ENCODE assay signal across 17 cellular contexts in the genomic region with DNA sequence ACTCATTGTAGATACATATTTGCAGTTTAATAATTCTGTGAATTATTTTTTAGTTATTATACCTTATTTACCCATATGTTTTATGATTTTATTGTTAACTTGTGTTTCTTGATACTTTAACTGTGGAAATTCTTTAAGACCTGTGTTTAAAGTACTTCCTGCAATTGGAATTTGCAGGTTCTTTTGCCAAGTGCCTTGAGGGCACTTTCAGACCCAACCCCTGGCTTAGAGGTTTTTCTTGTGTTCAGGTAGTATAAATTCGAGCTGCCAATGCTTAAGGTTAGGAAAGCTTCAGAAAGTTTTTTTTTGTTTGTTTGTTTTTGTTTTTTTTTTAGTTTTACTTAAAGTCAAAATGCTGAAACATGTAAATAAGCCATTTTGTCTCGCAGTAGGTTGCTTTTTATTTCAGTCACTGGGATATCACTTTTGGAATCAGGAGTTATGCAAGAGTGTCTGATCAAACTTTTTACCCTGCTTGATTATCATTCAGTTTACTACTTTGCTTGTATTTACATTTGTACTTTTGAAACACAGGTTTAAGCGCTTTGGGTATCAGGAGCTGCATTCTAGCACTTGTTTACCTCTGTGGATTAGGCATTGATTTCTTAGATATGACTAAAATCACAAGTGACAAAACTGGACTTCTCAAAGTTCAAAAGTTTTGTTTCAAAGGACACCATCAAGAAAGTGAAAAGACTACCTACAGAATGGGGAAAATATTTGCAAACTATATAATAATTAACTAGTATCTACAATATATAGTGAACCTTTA. TPM values are rescaled to one million over a fixed set of nuclear protein-coding genes. Genes with fewer than 3 reads are reported as not detected.
DNase-seq lines count a peak whose midpoint lies in the region; ATAC-seq, FAIRE-seq and TF ChIP-seq lines count a peak whose summit lies in the region.
"Had no signal": no experiment of that assay in that cellular context is flagged by ENCODE, and none has a peak within 500 bp of the region (broad histone marks: within the 10 kb centered on the region; RNA-seq: fewer than 3 reads in every experiment).

No MANE protein-coding gene starts in this region.

- H3K27me3 ChIP-seq in HepG2 (ENCODE audit: control insufficient read depth in 1 of 2, insufficient read depth in 2 of 2, low read length in 2 of 2) = no peaks in the 10 kb centered on the region
- H3K27me3 ChIP-seq: BLaER1 treated with 17β-estradiol and CSF1 and Interleukin-3, amounts not matched to agents 10 nM and 100 nM had no signal

- intact Hi-C loops in HepG2 (cut with micrococcal nuclease; ENCODE audit: unreplicated experiment) = no loop called here

- BruUV-seq in HepG2 (replicated peaks; lab: Mats Ljungman, UMichigan) = no TSS peak

- peak in 1 of 2 experiments; percentile 95; a peak in 2 of 4 replicates for TF ChIP-seq EP300 in HepG2 (IDR thresholded peaks at IDR 0.05; ENCODE audit: low read depth in 2 of 2, low read length in 2 of 2)
- no peak for TF ChIP-seq EP300 in HepG2 (CRISPR knock-in tag; IDR thresholded peaks at IDR 0.05; ENCODE audit: borderline replicate concordance)

- DNase-seq in HuH-7 (ENCODE audit: low spot score) = peak; percentile 5
- peak; percentile 9 for DNase-seq in epithelial cell of esophagus (ENCODE audit: low read depth)
- DNase-seq in HepG2 (ENCODE audit: low spot score) = peak; percentile 73
- DNase-seq in kidney tubule cell (ENCODE audit: low spot score) = no peak
- DNase-seq in iPS-NIHi11 (ENCODE audit: low spot score) = no peak
- no peak for DNase-seq in NCI-H345 (lab: John Stamatoyannopoulos, UW)
- DNase-seq in NCI-H187 treated with DMSO at 0.1 percent for 48 hours (lab: John Stamatoyannopoulos, UW) = no peak
- DNase-seq: ACHN; CD4-positive, CD25-positive, alpha-beta regulatory T cell; DMS 273 treated with DMSO at 0.1 percent for 48 hours; H7 had no signal

- TF ChIP-seq RAD21 in HepG2 (CRISPR knock-in tag; IDR thresholded peaks at IDR 0.05) = no peak

- no peaks in the 10 kb centered on the region for H3K36me3 ChIP-seq in HepG2 (replicated peaks in 1 of 2; ENCODE audit: control insufficient read depth in 1 of 2, insufficient read depth in 2 of 2, low read length in 2 of 2)
- H3K36me3 ChIP-seq: BLaER1 treated with 17β-estradiol and CSF1 and Interleukin-3, amounts not matched to agents 10 nM and 100 nM had no signal

- POLR2A ChIA-PET in HepG2 (lab: Yijun Ruan, JAX) = interaction anchor here (1.0 to 1.8 kb wide), 3 partner anchors 113 to 119 kb away, joined by 3 to 6 read pairs (median 4); no protein-coding TSS in a partner anchor

- H4K20me1 ChIP-seq in HepG2 (ENCODE audit: insufficient read depth, low read length) = no peaks in the 10 kb centered on the region
- H4K20me1 ChIP-seq: BLaER1 treated with 17β-estradiol and CSF1 and Interleukin-3, amounts not matched to agents 10 nM and 100 nM had no signal

- H3K9ac ChIP-seq in HepG2 (ENCODE audit: insufficient read depth, low read depth, low read length) = no peak overlapping the region
- H3K9ac ChIP-seq: BLaER1 treated with 17β-estradiol and CSF1 and Interleukin-3, amounts not matched to agents 10 nM and 100 nM had no signal

- peak overlapping the region; percentile 71 for H3K4me2 ChIP-seq in HepG2 (ENCODE audit: low read depth, low read length)
- H3K4me2 ChIP-seq: BLaER1 treated with 17β-estradiol and CSF1 and Interleukin-3, amounts not matched to agents 10 nM and 100 nM; GM23338 had no signal

- 1% methylated on average over 3 of the region's 3 CpGs for WGBS in HepG2 (ENCODE audit: low lambda C conversion rate)

- in situ Hi-C loops in HepG2 (cut with HindIII; ENCODE audit: extremely low pct_ligation_motif_present, low pct_unique_long_range_greater_than_20kb) = loop anchor here (25.0 kb wide), 1 partner anchor 368 kb away; no protein-coding TSS in a partner anchor

- no peaks in the 10 kb centered on the region for H3K9me3 ChIP-seq in HepG2 (ENCODE audit: low read length)
- H3K9me3 ChIP-seq: BLaER1 treated with 17β-estradiol and CSF1 and Interleukin-3, amounts not matched to agents 10 nM and 100 nM had no signal

- no peak for FAIRE-seq in HepG2 (lab: Jason Lieb, UNC)
- FAIRE-seq: GM12878, GM18507 had no signal

- peak; percentile 95 for ATAC-seq in HepG2
- ATAC-seq: GM12878, GM23338 had no signal

- TF ChIP-seq POLR2A in HepG2 (IDR thresholded peaks at IDR 0.05; ENCODE audit: insufficient read depth in 1 of 2, low read depth in 2 of 2, low read length in 2 of 2) = no peak

- no peak for TF ChIP-seq CTCF in epithelial cell of esophagus (IDR thresholded peaks at IDR 0.05; ENCODE audit: insufficient read depth, low read depth, low read length, missing control alignments)
- no peak for TF ChIP-seq CTCF in HepG2 (CRISPR knock-in tag; IDR thresholded peaks at IDR 0.05)

- CTCF ChIA-PET in HepG2 (lab: Yijun Ruan, JAX; ENCODE audit: low intra/inter-chr PET ratio, low total read pairs) = no interaction called here

- no peak overlapping the region for H3K4me3 ChIP-seq in epithelial cell of esophagus (ENCODE audit: low read length)
- peak overlapping the region in 2 of 3 experiments; percentile 12 to 32; a peak in 2 of 6 replicates for H3K4me3 ChIP-seq in HepG2 (replicated peaks in 1 of 3; ENCODE audit: insufficient read depth in 1 of 3, low read depth in 2 of 3, low read length in 3 of 3)
- H3K4me3 ChIP-seq: BLaER1 treated with 17β-estradiol and CSF1 and Interleukin-3, amounts not matched to agents 10 nM and 100 nM; GM12878; GM23338 had no signal

- H2AFZ ChIP-seq in HepG2 (ENCODE audit: low read length) = no peak overlapping the region
- H2AFZ ChIP-seq: GM23338 had no signal

- H3K79me2 ChIP-seq in HepG2 (ENCODE audit: insufficient read depth, low read length) = no peaks in the 10 kb centered on the region

- H3K4me1 ChIP-seq in HepG2 (ENCODE audit: insufficient read depth, low read length) = peaks cover 41% of the 10 kb centered on the region
- H3K4me1 ChIP-seq: BLaER1 treated with 17β-estradiol and CSF1 and Interleukin-3, amounts not matched to agents 10 nM and 100 nM had no signal

- peak overlapping the region; percentile 55 for H3K27ac ChIP-seq in HepG2 (ENCODE audit: extremely low read length, insufficient read depth, low read length)
- H3K27ac ChIP-seq: BLaER1 treated with 17β-estradiol and CSF1 and Interleukin-3, amounts not matched to agents 10 nM and 100 nM had no signal

TF ChIP-seq in HepG2, 621 proteins besides CTCF, POLR2A, EP300 and RAD21 (continues in another document):
- no peak for TF ChIP-seq FOXC1 (CRISPR knock-in tag; IDR thresholded peaks at IDR 0.05; ENCODE audit: borderline replicate concordance)
- no peak for TF ChIP-seq ZC3H4 (CRISPR knock-in tag; IDR thresholded peaks at IDR 0.05; ENCODE audit: borderline replicate concordance)
- TF ChIP-seq NONO (IDR thresholded peaks at IDR 0.05) = no peak
- peak; percentile 62 for TF ChIP-seq NONO (CRISPR knock-in tag; conservative IDR thresholded peaks at IDR 0.05)
- TF ChIP-seq THRA (CRISPR knock-in tag; IDR thresholded peaks at IDR 0.05; ENCODE audit: borderline replicate concordance) = no peak; the same call in 1 of the 2 replicates
- no peak for TF ChIP-seq TRIM22 (IDR thresholded peaks at IDR 0.05)
- 0 out of 2 replicates have a peak, but pooled peaks have one; percentile 27 for TF ChIP-seq KMT2B (CRISPR knock-in tag; IDR thresholded peaks at IDR 0.05)
- TF ChIP-seq MIER3 (CRISPR knock-in tag; IDR thresholded peaks at IDR 0.05; ENCODE audit: borderline replicate concordance) = peak; percentile 68; the same call in 1 of the 2 replicates

RNA-seq across cellular contexts. Expression of gene TDRD15, which starts 31.8 kb away (rescaled TPM):
- total RNA-seq in HepG2 (2016; rRNA removed; fragmentation: Illumina TruSeq; extraction: Trizol) = 0.28 and 0.29 TPM in 2 replicates
- not detected in 2 replicates for total RNA-seq in HepG2 (2016; cell fraction: cytosol; rRNA removed; fragmentation: Illumina TruSeq; extraction: Trizol; ENCODE audit: low read depth)
- total RNA-seq in HepG2 (2016; cell fraction: insoluble cytoplasmic fraction; rRNA removed; fragmentation: Illumina TruSeq; extraction: Trizol) = 0.24 and 0.30 TPM in 2 replicates
- 0.03 and 0.09 TPM in 2 replicates for total RNA-seq in HepG2 (2016; cell fraction: membrane; rRNA removed; fragmentation: Illumina TruSeq; extraction: Trizol)
- total RNA-seq in HepG2 (2016; cell fraction: nucleus; rRNA removed; fragmentation: Illumina TruSeq; extraction: Trizol) = 1.7 TPM in 2 replicates
- 0.07 and 0.12 TPM in 2 replicates for polyA plus RNA-seq in HepG2 (2011; rRNA removed)
- 0.01 and 0.03 TPM in 2 replicates for polyA plus RNA-seq in HepG2 (2011; cell fraction: cytosol; rRNA removed)
- polyA plus RNA-seq in HepG2 (2011; cell fraction: nucleus; rRNA removed) = 0.14 and 0.29 TPM in 2 replicates
- 0.08 and 0.23 TPM in 2 replicates for polyA plus RNA-seq in HepG2 (2012)
- not detected in 2 replicates for polyA plus RNA-seq in HepG2 (2016; cell fraction: cytosol; fragmentation: Illumina TruSeq; extraction: Trizol; ENCODE audit: low read depth)
- polyA plus RNA-seq in HepG2 (2016; cell fraction: insoluble cytoplasmic fraction; fragmentation: Illumina TruSeq; extraction: Trizol; ENCODE audit: low read depth) = 0.23 TPM in 2 replicates
- not detected in 2 replicates for polyA plus RNA-seq in HepG2 (2016; cell fraction: membrane; fragmentation: Illumina TruSeq; extraction: Trizol; ENCODE audit: low read depth)
- 0.61 and 0.62 TPM in 2 replicates for polyA plus RNA-seq in HepG2 (2016; cell fraction: nucleus; fragmentation: Illumina TruSeq; extraction: Trizol; ENCODE audit: insufficient read depth, low read depth)
- 0.22 TPM in 1 of 2 replicates, not detected in the other for polyA minus RNA-seq in HepG2 (2011; rRNA and poly(A)+ RNA removed; ENCODE audit: low replicate concordance)
- polyA minus RNA-seq in HepG2 (2011; cell fraction: cytosol; rRNA and poly(A)+ RNA removed) = 0.20 TPM in 1 of 2 replicates, not detected in the other
- polyA minus RNA-seq in HepG2 (2011; cell fraction: nucleus; rRNA and poly(A)+ RNA removed) = 7.6 and 9.0 TPM in 2 replicates
- total RNA-seq: A172; CD4-positive, CD25-positive, alpha-beta regulatory T cell; G401; GM12878; H7 had no signal
- polyA plus RNA-seq: CD4-positive, CD25-positive, alpha-beta regulatory T cell; GM12878; GM23338 had no signal

Comparison
In these comparisons a context has a peak if more than half of its experiments do, and no peak if none do; other contexts are left out.
1. DNase-seq: peak in HuH-7 (single experiment), epithelial cell of esophagus (single experiment) and HepG2 (single experiment); none in kidney tubule cell (single experiment), iPS-NIHi11 (single experiment), NCI-H345 (single experiment) and NCI-H187 treated with DMSO at 0.1 percent for 48 hours (single experiment).